In genomic region chr19:18589380-18590272, GRCh38 we compare ENCODE assay signal across 8 cellular contexts. TPM values are rescaled to one million over a fixed set of nuclear protein-coding genes. Genes with fewer than 3 reads are reported as not detected.
DNase-seq lines count a peak whose midpoint lies in the region; ATAC-seq and TF ChIP-seq lines count a peak whose summit lies in the region.

No MANE protein-coding gene starts in this region.

- peak; percentile 93 for DNase-seq in BE2C
- DNase-seq in NCI-H774 (lab: John Stamatoyannopoulos, UW) = peak; percentile 27
- peak; percentile 70 for DNase-seq in activated T-cell treated with anti-CD3 and anti-CD28 coated beads for 48 hours (ENCODE audit: low read depth)
- DNase-seq in fibroblast of gingiva (ENCODE audit: low read depth) = peak; percentile 65
- DNase-seq in naive thymus-derived CD4-positive, alpha-beta T cell = peak in 3 of 9 donors; percentile 33 to 75 (median 60)
- peak; percentile 68 to 73 for DNase-seq in thyroid gland

- H3K27me3 Mint-ChIP-seq in naive thymus-derived CD4-positive, alpha-beta T cell = peaks cover 0 to 4% (median 0%) of the 10 kb centered on the region in 5 donors

- peaks cover 0 to 2% (median 0%) of the 10 kb centered on the region in 11 donors for H3K9me3 Mint-ChIP-seq in naive thymus-derived CD4-positive, alpha-beta T cell

- peak overlapping the region; percentile 86 for H3K4me3 ChIP-seq in BE2C (ENCODE audit: low read depth, low read length)
- H3K4me3 ChIP-seq in naive thymus-derived CD4-positive, alpha-beta T cell (ENCODE audit: low read length) = peak overlapping the region; percentile 72
- H3K4me3 ChIP-seq in thyroid gland (replicated peaks in 1 of 3) = peak overlapping the region; percentile 49 to 86 (median 84)

- POLR2A ChIA-PET in naive thymus-derived CD4-positive, alpha-beta T cell (lab: Charles Lee) = interaction anchor here (0.6 to 2.9 kb wide), 19 partner anchors 13 to 331 kb away, joined by 3 to 47 read pairs (median 4); partner anchors contain the start of genes COPE, DDX49, ELL and FKBP8

- H3K9me3 ChIP-seq in BE2C (no peaks in the 10 kb centered on the region), thyroid gland (no peaks in the 10 kb centered on the region)
- H3K9me3 ChIP-seq in naive thymus-derived CD4-positive, alpha-beta T cell (ENCODE audit: control insufficient read depth in 2 of 3, low read length in 3 of 3) = no peaks in the 10 kb centered on the region

- ATAC-seq in GM19023 (IDR thresholded peaks at IDR 0.05; ENCODE audit: unreplicated experiment) (peak; percentile 48), HG03280 (IDR thresholded peaks at IDR 0.05; ENCODE audit: unreplicated experiment) (peak; percentile 31)
- peak; percentile 68 for ATAC-seq in naive thymus-derived CD4-positive, alpha-beta T cell

- no peak for TF ChIP-seq POLR2A in thyroid gland (IDR thresholded peaks at IDR 0.05)

- H3K4me1 Mint-ChIP-seq in naive thymus-derived CD4-positive, alpha-beta T cell = peaks cover 22 to 57% (median 43%) of the 10 kb centered on the region in 7 donors

- H3K4me1 ChIP-seq in BE2C (peaks cover 4% of the 10 kb centered on the region), thyroid gland (peaks cover 12 to 24% of the 10 kb centered on the region in 2 donors)
- H3K4me1 ChIP-seq in naive thymus-derived CD4-positive, alpha-beta T cell (ENCODE audit: control insufficient read depth in 2 of 2, insufficient read depth in 2 of 2, low read length in 2 of 2) = peaks cover 21 to 40% of the 10 kb centered on the region in 2 donors

- H3K27ac Mint-ChIP-seq in naive thymus-derived CD4-positive, alpha-beta T cell = peak overlapping the region; percentile 87 to 98 (median 92)

- H3K36me3 ChIP-seq in BE2C = no peaks in the 10 kb centered on the region
- H3K36me3 ChIP-seq in naive thymus-derived CD4-positive, alpha-beta T cell (ENCODE audit: control insufficient read depth in 2 of 3, insufficient read depth in 3 of 3, low read length in 3 of 3) = peaks cover 0 to 7% (median 0%) of the 10 kb centered on the region in 3 experiments
- H3K36me3 ChIP-seq in thyroid gland = no peaks in the 10 kb centered on the region

- WGBS in thyroid gland, 2 donors = 16 to 24% methylated on average over 27 to 49 of the region's 52 CpGs

- no peaks in the 10 kb centered on the region for H3K27me3 ChIP-seq in BE2C
- no peaks in the 10 kb centered on the region for H3K27me3 ChIP-seq in naive thymus-derived CD4-positive, alpha-beta T cell (ENCODE audit: control insufficient read depth in 2 of 2, insufficient read depth in 2 of 2, low read length in 2 of 2)
- no peaks in the 10 kb centered on the region for H3K27me3 ChIP-seq in thyroid gland

- intact Hi-C loops in naive thymus-derived CD4-positive, alpha-beta T cell (cut with micrococcal nuclease) = loop anchor here (1.0 to 10.0 kb wide), 15 partner anchors 32 to 330 kb away; partner anchors contain the start of genes COPE (in 2 of the 2), CRTC1 (in 2 of the 2), DDX49 (in 2 of the 2) and KXD1 (in 2 of the 2)
- intact Hi-C loops in thyroid gland (cut with DNase I) = loop anchor here (5.0 to 10.0 kb wide), 2 partner anchors 145 to 258 kb away; no protein-coding TSS in a partner anchor

- peak; percentile 9; the same call in 1 of the 2 replicates for TF ChIP-seq CTCF in BE2C (IDR thresholded peaks at IDR 0.05; ENCODE audit: low read depth, low read length)
- peak in 3 of 6 experiments; percentile 19 to 36 (median 30) for TF ChIP-seq CTCF in thyroid gland (IDR thresholded peaks at IDR 0.05)

- peak overlapping the region; percentile 88 for H3K27ac ChIP-seq in naive thymus-derived CD4-positive, alpha-beta T cell (ENCODE audit: low read depth, low read length)
- H3K27ac ChIP-seq in thyroid gland = peak overlapping the region; percentile 64 to 86 (median 79)

- H3K4me3 Mint-ChIP-seq in naive thymus-derived CD4-positive, alpha-beta T cell = peak overlapping the region; percentile 79 to 94 (median 90)

- H3K36me3 Mint-ChIP-seq in naive thymus-derived CD4-positive, alpha-beta T cell = peaks cover 0 to 15% (median 0%) of the 10 kb centered on the region in 5 donors

- CTCF ChIA-PET in naive thymus-derived CD4-positive, alpha-beta T cell (lab: Charles Lee) = interaction anchor here (0.8 to 2.2 kb wide), 9 partner anchors 17 to 260 kb away, joined by 3 to 10 read pairs (median 4); partner anchors contain the start of gene UBA52

RNA-seq across cellular contexts. Expression of gene REX1BD, which starts 1.0 kb away (rescaled TPM):
- 178 TPM for polyA plus RNA-seq in BE2C (2012; ENCODE audit: insufficient read depth, insufficient read length, low read depth)
- 100 to 1,000 TPM in 4 of 5 experiments, 10 to 100 TPM in 1; 83.9 to 152 (median 116) TPM for total RNA-seq in naive thymus-derived CD4-positive, alpha-beta T cell
- 100 to 1,000 TPM; 164 to 197 TPM for polyA plus RNA-seq in naive thymus-derived CD4-positive, alpha-beta T cell
- 100 to 1,000 TPM in 2 of 4 donors, 10 to 100 TPM in 2; 57.4 to 137 (median 101) TPM for total RNA-seq in thyroid gland

RNA-seq across cellular contexts. Expression of gene CRLF1, which starts 17.0 kb away (rescaled TPM):
- polyA plus RNA-seq in BE2C (2012; ENCODE audit: insufficient read depth, insufficient read length, low read depth) = 8.4 TPM
- total RNA-seq in naive thymus-derived CD4-positive, alpha-beta T cell = not detected
- under 1 TPM; 0.28 to 0.49 TPM for polyA plus RNA-seq in naive thymus-derived CD4-positive, alpha-beta T cell
- total RNA-seq in thyroid gland = 100 to 1,000 TPM in 2 of 4 donors, 10 to 100 TPM in 2; 87.2 to 140 (median 101) TPM

RNA-seq across cellular contexts. Expression of gene UBA52, which starts 18.0 kb away (rescaled TPM):
- 2,272 TPM for polyA plus RNA-seq in BE2C (2012; ENCODE audit: insufficient read depth, insufficient read length, low read depth)
- 1,000 to 10,000 TPM; 1,563 to 2,429 (median 2,196) TPM for total RNA-seq in naive thymus-derived CD4-positive, alpha-beta T cell
- polyA plus RNA-seq in naive thymus-derived CD4-positive, alpha-beta T cell = 1,000 to 10,000 TPM; 2,042 to 2,197 TPM
- 100 to 1,000 TPM; 395 to 726 (median 521) TPM for total RNA-seq in thyroid gland

RNA-seq across cellular contexts. Expression of gene TMEM59L, which starts 23.0 kb away (rescaled TPM):
- 69.1 TPM for polyA plus RNA-seq in BE2C (2012; ENCODE audit: insufficient read depth, insufficient read length, low read depth)
- total RNA-seq in naive thymus-derived CD4-positive, alpha-beta T cell = under 1 TPM in 2 of 5 experiments, not detected in 3; 0.22 to 0.24 TPM
- polyA plus RNA-seq in naive thymus-derived CD4-positive, alpha-beta T cell = under 1 TPM; 0.37 to 0.74 TPM
- total RNA-seq in thyroid gland = 1 to 10 TPM; 1.3 to 3.1 (median 2.3) TPM

RNA-seq across cellular contexts. Expression of gene KXD1, which starts 32.0 kb away (rescaled TPM):
- 231 TPM for polyA plus RNA-seq in BE2C (2012; ENCODE audit: insufficient read depth, insufficient read length, low read depth)
- total RNA-seq in naive thymus-derived CD4-positive, alpha-beta T cell = 100 to 1,000 TPM in 2 of 5 experiments, 10 to 100 TPM in 3; 74.7 to 108 (median 99.9) TPM
- 10 to 100 TPM; 70.3 to 78.5 TPM for polyA plus RNA-seq in naive thymus-derived CD4-positive, alpha-beta T cell
- total RNA-seq in thyroid gland = 100 to 1,000 TPM in 2 of 4 donors, 10 to 100 TPM in 2; 98.1 to 117 (median 103) TPM

Comparison
In these comparisons a context has a peak if more than half of its experiments do, and no peak if none do; other contexts are left out.
1. RNA of gene CRLF1, which starts 17.0 kb away (total RNA-seq): 87.2 to 140 TPM in thyroid gland; not detected in naive thymus-derived CD4-positive, alpha-beta T cell; every median in the first group is over 10 times any median in the second.
2. Peak in every context shown above with its lines, with median percentiles within 50 percentile points of each other: H3K4me3 ChIP-seq and ATAC-seq.